Comparison of ENCODE assay signal across 2 cellular contexts in genomic region chr5:36208786-36209185, GRCh38.
A peak's percentile ranks its signal among the peaks of the same experiment; 100 is the strongest.
TF ChIP-seq lines count a peak whose summit lies in the region.

No MANE protein-coding gene starts in this region.

TF ChIP-seq in HEK293, 187 proteins besides CTCF, POLR2A, EP300 and RAD21:
- TF ChIP-seq ZNF341 (tag by site-specific recombination; IDR thresholded peaks at IDR 0.05; ENCODE audit: low read depth) (no peak), ZNF664 (tag by site-specific recombination; IDR thresholded peaks at IDR 0.05) (peak; percentile 94)
TF ChIP-seq in HEK293: peak in this region for 1.

TF ChIP-seq in K562, 482 proteins besides CTCF, POLR2A, EP300 and RAD21:
- TF ChIP-seq AFF4 (CRISPR knock-in tag; IDR thresholded peaks at IDR 0.05) (no peak), IFI16 (CRISPR knock-in tag; IDR thresholded peaks at IDR 0.05) (no peak), TFAP4 (CRISPR knock-in tag; IDR thresholded peaks at IDR 0.05; ENCODE audit: borderline replicate concordance) (no peak), ARHGAP35 (IDR thresholded peaks at IDR 0.05; ENCODE audit: partially characterized antibody) (no peak)
